Comparison of ENCODE assay signal across 3 cellular contexts in the genomic region with DNA sequence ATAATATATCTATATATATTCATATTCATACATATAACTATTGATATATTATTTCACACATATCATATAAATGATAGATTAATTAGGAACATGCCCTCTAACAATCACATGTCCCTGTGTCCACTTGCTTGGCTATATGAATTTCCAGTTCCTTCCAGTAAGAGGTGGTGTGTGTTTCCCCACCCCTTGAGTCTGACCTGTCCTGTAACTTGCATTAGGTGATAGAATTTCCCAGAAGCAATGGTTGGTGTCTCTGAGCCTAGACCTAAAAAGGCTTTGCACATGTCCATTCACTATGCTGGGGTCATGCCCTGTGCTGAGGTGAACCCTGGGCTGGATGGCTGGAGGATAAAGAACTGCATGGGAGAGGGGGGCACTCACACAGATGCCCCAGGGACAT. TPM values are rescaled to one million over a fixed set of nuclear protein-coding genes. Genes with fewer than 3 reads are reported as not detected.
"Had no signal": no experiment of that assay in that cellular context is flagged by ENCODE, and none has a peak within 500 bp of the region (broad histone marks: within the 10 kb centered on the region; RNA-seq: fewer than 3 reads in every experiment).

No MANE protein-coding gene starts in this region.

RNA-seq across cellular contexts. Expression of gene AKR1C2, which starts 9.4 kb away (rescaled TPM):
- total RNA-seq: naive thymus-derived CD8-positive, alpha-beta T cell; natural killer cell treated with Interleukin-12 subunit alpha and Interleukin-12 subunit beta and Interleukin-15 and Interleukin-18, amount 100 ng/mL, for 72 hours; osteocyte had no signal
- polyA plus RNA-seq: naive thymus-derived CD8-positive, alpha-beta T cell had no signal
